8 cellular contexts compared by ENCODE assay signal in the genomic region with DNA sequence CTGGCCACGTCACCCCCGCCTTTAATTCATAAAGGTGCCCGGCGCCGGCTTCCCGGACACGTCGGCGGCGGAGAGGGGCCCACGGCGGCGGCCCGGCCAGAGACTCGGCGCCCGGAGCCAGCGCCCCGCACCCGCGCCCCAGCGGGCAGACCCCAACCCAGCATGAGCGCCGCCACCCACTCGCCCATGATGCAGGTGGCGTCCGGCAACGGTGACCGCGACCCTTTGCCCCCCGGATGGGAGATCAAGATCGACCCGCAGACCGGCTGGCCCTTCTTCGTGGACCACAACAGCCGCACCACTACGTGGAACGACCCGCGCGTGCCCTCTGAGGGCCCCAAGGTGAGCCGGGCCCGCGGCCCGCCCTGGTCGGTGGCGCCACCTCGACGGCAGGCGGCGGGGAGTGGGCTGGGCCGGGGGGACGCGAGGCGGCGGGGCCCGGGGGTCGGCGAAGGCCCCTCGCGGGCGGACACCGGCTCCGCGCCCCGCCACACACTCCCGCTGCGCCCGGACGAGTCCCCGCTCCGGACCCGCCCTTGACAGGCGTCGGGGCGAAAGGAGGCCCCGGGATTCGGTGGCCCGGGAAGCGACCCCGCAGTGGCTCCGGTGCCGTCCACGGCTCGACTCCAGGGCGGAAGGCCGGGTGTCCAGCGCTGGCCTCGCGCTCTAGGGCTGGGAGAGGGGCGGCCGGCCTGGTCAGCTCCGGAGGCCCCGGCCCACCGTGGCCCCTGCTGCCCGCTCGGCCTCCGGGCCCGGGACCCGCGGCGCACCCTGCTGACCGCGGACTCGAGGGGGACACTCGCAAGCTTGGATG. TPM values are rescaled to one million over a fixed set of nuclear protein-coding genes. Genes with fewer than 3 reads are reported as not detected.
DNase-seq lines count a peak whose midpoint lies in the region; ATAC-seq, FAIRE-seq and TF ChIP-seq lines count a peak whose summit lies in the region.

No MANE protein-coding gene starts in this region.

- peaks cover 54% of the 10 kb centered on the region for H3K79me2 ChIP-seq in osteoblast (ENCODE audit: insufficient read depth, low read length)

- H3K27ac ChIP-seq in osteoblast (ENCODE audit: low read depth, low read length) = peak overlapping the region; percentile 86

- peaks cover 51% of the 10 kb centered on the region for H3K4me1 Mint-ChIP-seq in activated CD4-positive, alpha-beta memory T cell treated with anti-CD3 and anti-CD28 coated beads, Interleukin-2, amount 10 ng/mL, durations not matched to agents 7 days and 5 days

- no peaks in the 10 kb centered on the region for H3K9me3 ChIP-seq in osteoblast (ENCODE audit: low read depth, low read length)

- peak; percentile 17 for ATAC-seq in HG03097 (IDR thresholded peaks at IDR 0.05; ENCODE audit: low FRiP score, unreplicated experiment)

- H3K4me2 ChIP-seq in osteoblast (ENCODE audit: insufficient read depth, low read length) = peak overlapping the region; percentile 94

- DNase-seq in NCI-H146 (lab: John Stamatoyannopoulos, UW) (peak; percentile 50), NCI-H146 treated with DMSO at 0.1 percent for 48 hours (lab: John Stamatoyannopoulos, UW; ENCODE audit: unreplicated experiment) (no peak), fibroblast of mammary gland (ENCODE audit: low read depth) (no peak), osteoblast (ENCODE audit: insufficient read length, low spot score, missing footprints) (peak; percentile 83), posterior vena cava (ENCODE audit: low spot score) (no peak), HTR-8/SVneo (ENCODE audit: insufficient read length, low spot score) (no peak)
- no peak for DNase-seq in activated CD4-positive, alpha-beta memory T cell treated with anti-CD3 and anti-CD28 coated beads, Interleukin-2, amount 10 ng/mL, durations not matched to agents 7 days and 5 days

- no peak for FAIRE-seq in HTR-8/SVneo (lab: Jason Lieb, UNC)

- peaks cover 46% of the 10 kb centered on the region for H4K20me1 ChIP-seq in osteoblast (ENCODE audit: insufficient read depth, low read length)

- H3K27me3 Mint-ChIP-seq in activated CD4-positive, alpha-beta memory T cell treated with anti-CD3 and anti-CD28 coated beads, Interleukin-2, amount 10 ng/mL, durations not matched to agents 7 days and 5 days = peaks cover 3% of the 10 kb centered on the region

- peak overlapping the region; percentile 88 for H3K4me3 Mint-ChIP-seq in activated CD4-positive, alpha-beta memory T cell treated with anti-CD3 and anti-CD28 coated beads, Interleukin-2, amount 10 ng/mL, durations not matched to agents 7 days and 5 days

- intact Hi-C loops in posterior vena cava (cut with DNase I) = no loop called here

- H3K27ac Mint-ChIP-seq in activated CD4-positive, alpha-beta memory T cell treated with anti-CD3 and anti-CD28 coated beads, Interleukin-2, amount 10 ng/mL, durations not matched to agents 7 days and 5 days = peak overlapping the region; percentile 91

- TF ChIP-seq CTCF in fibroblast of mammary gland (conservative IDR thresholded peaks at IDR 0.05; ENCODE audit: control insufficient read depth, insufficient read depth, low read depth, low read length) (no peak), osteoblast (IDR thresholded peaks at IDR 0.05; ENCODE audit: extremely low read depth, low read depth, low read length) (no peak)

- H2AFZ ChIP-seq in osteoblast (ENCODE audit: low read length) = peak overlapping the region; percentile 31

- H3K4me3 ChIP-seq in fibroblast of mammary gland (ENCODE audit: control insufficient read depth, low read depth, low read length) = peak overlapping the region; percentile 70
- H3K4me3 ChIP-seq in osteoblast (ENCODE audit: insufficient read depth, low read length) = peak overlapping the region; percentile 94

- peaks cover 11% of the 10 kb centered on the region for H3K36me3 ChIP-seq in osteoblast (ENCODE audit: insufficient read depth, low read length)

- H3K36me3 Mint-ChIP-seq in activated CD4-positive, alpha-beta memory T cell treated with anti-CD3 and anti-CD28 coated beads, Interleukin-2, amount 10 ng/mL, durations not matched to agents 7 days and 5 days (ENCODE audit: low read depth) = peaks cover 12% of the 10 kb centered on the region

- peaks cover 41% of the 10 kb centered on the region for H3K4me1 ChIP-seq in osteoblast (ENCODE audit: insufficient read depth, low read length)

- POLR2A ChIA-PET in activated CD4-positive, alpha-beta memory T cell treated with anti-CD3 and anti-CD28 coated beads, Interleukin-2, amount 10 ng/mL, durations not matched to agents 7 days and 5 days (lab: Charles Lee) = interaction anchor here (0.8 to 6.6 kb wide), 16 partner anchors 9 to 561 kb away, joined by 3 to 111 read pairs (median 4); partner anchors contain the start of genes INPP5F, MCMBP and RGS10

- H3K27me3 ChIP-seq in osteoblast (ENCODE audit: insufficient read depth, low read length) = no peaks in the 10 kb centered on the region

- H3K9me3 Mint-ChIP-seq in activated CD4-positive, alpha-beta memory T cell treated with anti-CD3 and anti-CD28 coated beads, Interleukin-2, amount 10 ng/mL, durations not matched to agents 7 days and 5 days = no peaks in the 10 kb centered on the region

- CTCF ChIA-PET in activated CD4-positive, alpha-beta memory T cell treated with anti-CD3 and anti-CD28 coated beads, Interleukin-2, amount 10 ng/mL, durations not matched to agents 7 days and 5 days (lab: Charles Lee) = interaction anchor here (1.0 to 2.8 kb wide), 5 partner anchors 9 to 452 kb away, joined by 3 to 9 read pairs (median 5); partner anchors contain the start of gene RGS10

RNA-seq across cellular contexts. Expression of gene BAG3, which starts 0.5 kb away (rescaled TPM):
- total RNA-seq in activated CD4-positive, alpha-beta memory T cell treated with anti-CD3 and anti-CD28 coated beads, Interleukin-2, amount 10 ng/mL, durations not matched to agents 7 days and 5 days = 10 to 100 TPM; 26.3 to 27.2 TPM
- total RNA-seq in osteoblast (12.7 TPM in 2 replicates), posterior vena cava (10 to 100 TPM; 52.6 to 65.2 TPM)

RNA-seq across cellular contexts. Expression of gene TIAL1, which starts 55.0 kb away (rescaled TPM):
- total RNA-seq in activated CD4-positive, alpha-beta memory T cell treated with anti-CD3 and anti-CD28 coated beads, Interleukin-2, amount 10 ng/mL, durations not matched to agents 7 days and 5 days = 100 to 1,000 TPM; 168 to 170 TPM
- total RNA-seq in osteoblast (53.6 TPM in 2 replicates), posterior vena cava (10 to 100 TPM; 78.8 to 90.7 TPM)

Comparison
In these comparisons a context has a peak if more than half of its experiments do, and no peak if none do; other contexts are left out.
1. DNase-seq: peak in NCI-H146 (single experiment) and osteoblast (single experiment); none in NCI-H146 treated with DMSO at 0.1 percent for 48 hours (single experiment), activated CD4-positive, alpha-beta memory T cell treated with anti-CD3 and anti-CD28 coated beads, Interleukin-2, amount 10 ng/mL, durations not matched to agents 7 days and 5 days (single experiment), fibroblast of mammary gland (single experiment), posterior vena cava (single experiment) and HTR-8/SVneo (single experiment).